Comparison of ENCODE assay signal across 23 cellular contexts in the genomic region with DNA sequence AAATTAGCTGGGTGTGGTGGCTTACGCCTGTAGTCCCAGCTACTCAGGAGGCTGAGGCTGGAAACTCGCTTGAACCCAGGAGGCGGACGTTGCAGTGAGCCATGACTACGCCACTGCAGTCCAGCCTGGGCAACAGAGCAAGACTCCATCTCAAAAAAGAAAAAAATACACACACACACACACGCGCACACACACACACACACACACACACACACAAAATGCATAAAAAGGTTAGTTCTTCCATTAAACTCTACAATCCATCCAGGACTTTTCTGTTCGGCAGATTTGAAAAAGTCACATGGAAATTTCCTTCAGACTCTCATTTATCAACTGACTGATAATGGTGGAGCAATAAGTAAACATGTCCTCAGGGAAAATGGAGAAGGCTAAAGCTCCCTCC.
"Had no signal": no experiment of that assay in that cellular context is flagged by ENCODE, and none has a peak within 500 bp of the region (broad histone marks: within the 10 kb centered on the region; RNA-seq: fewer than 3 reads in every experiment).

No MANE protein-coding gene starts in this region.

- H3K4me3 ChIP-seq: coronary artery, esophagus squamous epithelium, lower lobe of right lung, psoas muscle, sigmoid colon, testis, tibial artery had no signal

- H3K27ac ChIP-seq: coronary artery, esophagus squamous epithelium, lower lobe of right lung, psoas muscle, sigmoid colon, testis, tibial artery had no signal

- FAIRE-seq: endothelial cell of umbilical vein, frontal cortex, keratinocyte had no signal

- H3K9me3 ChIP-seq: esophagus squamous epithelium, lower lobe of right lung, psoas muscle, sigmoid colon, testis, tibial artery had no signal

- H3K4me1 Mint-ChIP-seq: immature natural killer cell; naive thymus-derived CD8-positive, alpha-beta T cell; stimulated activated memory B cell treated with anti-CD40 and anti-IgM and Interleukin-4, amounts not matched to agents 10 μg/mL and 1 μg/mL and 100 μg/mL, for 72 hours had no signal

- H3K4me3 Mint-ChIP-seq: immature natural killer cell; naive thymus-derived CD8-positive, alpha-beta T cell; stimulated activated memory B cell treated with anti-CD40 and anti-IgM and Interleukin-4, amounts not matched to agents 10 μg/mL and 1 μg/mL and 100 μg/mL, for 72 hours; type B pancreatic cell had no signal

- H3K27me3 Mint-ChIP-seq: naive thymus-derived CD8-positive, alpha-beta T cell; stimulated activated memory B cell treated with anti-CD40 and anti-IgM and Interleukin-4, amounts not matched to agents 10 μg/mL and 1 μg/mL and 100 μg/mL, for 72 hours; type B pancreatic cell had no signal

- H3K27me3 ChIP-seq: esophagus squamous epithelium, sigmoid colon, testis, tibial artery had no signal

- DNase-seq: dermis blood vessel endothelial cell; effector memory CD4-positive, alpha-beta T cell; esophagus squamous epithelium; hypothalamus; immature natural killer cell; left ventricle myocardium superior; lower lobe of right lung; naive thymus-derived CD8-positive, alpha-beta T cell; psoas muscle; right cardiac atrium; sigmoid colon; stimulated activated CD4-positive, alpha-beta T cell treated with anti-CD3 and anti-CD28 coated beads, Interleukin-2, amount 100 ng/mL, for 24 hours; stimulated activated CD4-positive, alpha-beta T cell treated with anti-CD3 and anti-CD28 coated beads, Interleukin-4, amount 100 ng/mL, for 24 hours; stimulated activated naive CD8-positive, alpha-beta T cell treated with anti-CD3 and anti-CD28 coated beads, Interleukin-15, Interleukin-2, amounts not matched to agents 100 U/mL and 50 U/mL, for 24 hours; substantia nigra; testis; tibial artery had no signal

- ATAC-seq: left ventricle myocardium superior; lower lobe of right lung; naive thymus-derived CD8-positive, alpha-beta T cell; psoas muscle; right cardiac atrium; stimulated activated memory B cell treated with anti-CD40 and anti-IgM and Interleukin-4, amounts not matched to agents 10 μg/mL and 1 μg/mL and 100 μg/mL, for 72 hours; stimulated activated naive CD8-positive, alpha-beta T cell treated with anti-CD3 and anti-CD28 coated beads, Interleukin-15, Interleukin-2, amounts not matched to agents 100 U/mL and 50 U/mL, for 24 hours had no signal

- H3K27ac Mint-ChIP-seq: immature natural killer cell; stimulated activated memory B cell treated with anti-CD40 and anti-IgM and Interleukin-4, amounts not matched to agents 10 μg/mL and 1 μg/mL and 100 μg/mL, for 72 hours; type B pancreatic cell had no signal

- H3K9me3 Mint-ChIP-seq: immature natural killer cell; naive thymus-derived CD8-positive, alpha-beta T cell; stimulated activated memory B cell treated with anti-CD40 and anti-IgM and Interleukin-4, amounts not matched to agents 10 μg/mL and 1 μg/mL and 100 μg/mL, for 72 hours; type B pancreatic cell had no signal

- H3K4me1 ChIP-seq: esophagus squamous epithelium, lower lobe of right lung, psoas muscle, sigmoid colon, tibial artery had no signal
